ENCODE assay signal across 8 cellular contexts in the genomic region with DNA sequence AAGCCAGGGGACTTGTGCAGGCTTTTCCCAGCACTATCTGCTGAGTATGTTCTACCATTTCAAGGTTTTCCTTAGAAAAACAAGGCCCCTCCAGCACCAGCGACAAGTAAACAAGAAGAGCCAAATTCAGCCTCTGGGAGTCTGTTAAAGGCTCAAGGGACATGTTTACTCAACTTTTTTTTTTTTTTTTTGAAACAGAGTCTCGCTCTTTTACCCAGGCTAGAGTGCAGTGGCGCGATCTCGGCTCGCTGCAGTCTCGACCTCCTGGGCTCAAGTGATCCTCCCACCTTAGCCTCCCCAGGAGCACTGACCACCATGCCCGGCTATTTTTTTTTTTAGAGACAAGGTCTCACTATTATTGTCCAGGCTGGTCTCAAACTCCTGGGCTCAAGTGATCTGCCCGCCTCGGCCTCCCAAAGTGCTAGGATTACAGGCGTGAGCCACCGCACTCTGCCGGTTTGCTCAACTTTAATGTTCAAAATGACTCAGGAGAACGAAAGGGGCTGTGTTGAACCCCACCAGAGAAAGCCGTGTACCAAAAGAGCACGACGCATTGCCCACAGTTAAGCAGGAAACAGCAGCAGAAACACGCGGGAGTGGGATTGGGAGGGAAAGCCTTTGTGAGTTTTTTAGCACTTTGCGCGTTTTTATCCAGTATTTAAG. TPM values are rescaled to one million over a fixed set of nuclear protein-coding genes. Genes with fewer than 3 reads are reported as not detected.
DNase-seq lines count a peak whose midpoint lies in the region; ATAC-seq, FAIRE-seq and TF ChIP-seq lines count a peak whose summit lies in the region.

No MANE protein-coding gene starts in this region.

- H3K9me3 ChIP-seq in AG04450 (ENCODE audit: control insufficient read depth, insufficient read depth, low read length) (no peaks in the 10 kb centered on the region), OCI-LY3 (ENCODE audit: insufficient read depth, low read length) (no peaks in the 10 kb centered on the region), mucosa of rectum (ENCODE audit: control insufficient read depth in 2 of 2, low read length in 2 of 2) (no peaks in the 10 kb centered on the region), upper lobe of right lung (no peaks in the 10 kb centered on the region)

- no peaks in the 10 kb centered on the region for H4K20me1 ChIP-seq in OCI-LY3 (ENCODE audit: insufficient read depth, low read length)

- peaks cover 35% of the 10 kb centered on the region for H3K79me2 ChIP-seq in OCI-LY3 (ENCODE audit: low read length)

- no peak for DNase-seq in AG04450 (ENCODE audit: low read depth, low spot score)
- DNase-seq in bronchial epithelial cell (ENCODE audit: low read depth) = peak; percentile 30
- no peak for DNase-seq in upper lobe of right lung
- no peak for DNase-seq in NCI-H1436 (lab: John Stamatoyannopoulos, UW)
- no peak for DNase-seq in NCI-H1436 treated with DMSO at 0.1 percent for 48 hours (lab: John Stamatoyannopoulos, UW)

- H3K4me1 ChIP-seq in OCI-LY3 (ENCODE audit: low read length) (peaks cover 16% of the 10 kb centered on the region), mucosa of rectum (ENCODE audit: control insufficient read depth in 2 of 2, insufficient read depth in 2 of 2, low read length in 2 of 2) (peaks cover 7 to 8% of the 10 kb centered on the region in 2 donors), upper lobe of right lung (peaks cover 7% of the 10 kb centered on the region)

- H3K27me3 ChIP-seq in AG04450 (ENCODE audit: control insufficient read depth, insufficient read depth, low read length) (no peaks in the 10 kb centered on the region), OCI-LY3 (ENCODE audit: low read depth, low read length) (no peaks in the 10 kb centered on the region), bronchial epithelial cell (ENCODE audit: control insufficient read depth, insufficient read depth, low read length) (no peaks in the 10 kb centered on the region), mucosa of rectum (ENCODE audit: control insufficient read depth in 2 of 2, insufficient read depth in 2 of 2, low read length in 2 of 2) (no peaks in the 10 kb centered on the region), upper lobe of right lung (no peaks in the 10 kb centered on the region)

- H3K4me2 ChIP-seq in OCI-LY3 (ENCODE audit: low read length) = peak overlapping the region; percentile 91

- TF ChIP-seq CTCF in AG04450 (IDR thresholded peaks at IDR 0.05; ENCODE audit: low read depth, low read length) = no peak
- no peak for TF ChIP-seq CTCF in OCI-LY3 (IDR thresholded peaks at IDR 0.05; ENCODE audit: low read depth, low read length)
- TF ChIP-seq CTCF in bronchial epithelial cell (IDR thresholded peaks at IDR 0.05; ENCODE audit: insufficient read depth, low read length, severe bottlenecking) = no peak
- TF ChIP-seq CTCF in upper lobe of right lung (IDR thresholded peaks at IDR 0.05) = no peak

- POLR2A ChIA-PET in AG04450 (lab: Yijun Ruan, JAX) = no interaction called here

- intact Hi-C loops in upper lobe of right lung (cut with DNase I) = no loop called here

- H3K27ac ChIP-seq in AG04450 (ENCODE audit: low read depth, low read length) (peak overlapping the region; percentile 92), OCI-LY3 (ENCODE audit: low read length) (peak overlapping the region; percentile 68), mucosa of rectum (ENCODE audit: low read depth in 2 of 2, low read length in 2 of 2) (peak overlapping the region; percentile 82 to 85), upper lobe of right lung (peak overlapping the region; percentile 74)

- H3K36me3 ChIP-seq in OCI-LY3 (replicated peaks; ENCODE audit: low read depth, low read length) = peaks cover 11% of the 10 kb centered on the region
- no peaks in the 10 kb centered on the region for H3K36me3 ChIP-seq in bronchial epithelial cell (ENCODE audit: control insufficient read depth, insufficient read depth, low read length)
- H3K36me3 ChIP-seq in mucosa of rectum (ENCODE audit: control insufficient read depth in 2 of 2, insufficient read depth in 2 of 2, low read length in 2 of 2) = peaks cover 6 to 7% of the 10 kb centered on the region in 2 donors
- peaks cover 23% of the 10 kb centered on the region for H3K36me3 ChIP-seq in upper lobe of right lung

- FAIRE-seq in bronchial epithelial cell (lab: Jason Lieb, UNC) = no peak

- peak overlapping the region; percentile 69 for H2AFZ ChIP-seq in OCI-LY3 (ENCODE audit: low read depth, low read length)

- H3K9ac ChIP-seq in OCI-LY3 (ENCODE audit: low read length) (peak overlapping the region; percentile 92), mucosa of rectum (ENCODE audit: low read depth in 1 of 2, low read length in 2 of 2) (peak overlapping the region; percentile 74 to 89)

- ATAC-seq in GM21529 (IDR thresholded peaks at IDR 0.05; ENCODE audit: unreplicated experiment) = peak; percentile 24
- ATAC-seq in upper lobe of right lung = no peak

- CTCF ChIA-PET in AG04450 (lab: Charles Lee) = interaction anchor here (1.3 kb wide), 1 partner anchor 21 kb away, joined by 6 read pairs; no protein-coding TSS in a partner anchor

- H3K4me3 ChIP-seq in AG04450 (ENCODE audit: low read depth, low read length) (peak overlapping the region; percentile 99), OCI-LY3 (ENCODE audit: low read length) (peak overlapping the region; percentile 99), bronchial epithelial cell (ENCODE audit: low read depth, low read length) (peak overlapping the region; percentile 78), mucosa of rectum (ENCODE audit: low read length in 2 of 2) (peak overlapping the region; percentile 91 to 98), upper lobe of right lung (peak overlapping the region; percentile 65)

RNA-seq across cellular contexts. Expression of a gene that starts 0.8 kb away (rescaled TPM):
- polyA plus RNA-seq in AG04450 (2011; rRNA removed) = 296 and 373 TPM in 2 replicates
- polyA minus RNA-seq in AG04450 (2011; rRNA and poly(A)+ RNA removed) = 122 and 138 TPM in 2 replicates
- total RNA-seq in bronchial epithelial cell (107 and 110 TPM in 2 replicates), upper lobe of right lung (76.7 TPM)

RNA-seq across cellular contexts. Expression of a gene that starts 12.3 kb away (rescaled TPM):
- polyA plus RNA-seq in AG04450 (2011; rRNA removed) = 14.3 and 17.1 TPM in 2 replicates
- 5.2 and 8.9 TPM in 2 replicates for polyA minus RNA-seq in AG04450 (2011; rRNA and poly(A)+ RNA removed)
- total RNA-seq in bronchial epithelial cell = 19.5 and 21.6 TPM in 2 replicates
- total RNA-seq in upper lobe of right lung = 20.8 TPM

RNA-seq across cellular contexts. Expression of a gene that starts 29.5 kb away (rescaled TPM):
- 27.6 and 29.3 TPM in 2 replicates for polyA plus RNA-seq in AG04450 (2011; rRNA removed)
- 20.3 and 24.3 TPM in 2 replicates for polyA minus RNA-seq in AG04450 (2011; rRNA and poly(A)+ RNA removed)
- total RNA-seq in bronchial epithelial cell (1.5 and 2.4 TPM in 2 replicates), upper lobe of right lung (83.5 TPM)

Comparison
In these comparisons a context has a peak if more than half of its experiments do, and no peak if none do; other contexts are left out.
1. RNA of a gene that starts 29.5 kb away (total RNA-seq): 83.5 TPM in upper lobe of right lung (single experiment); 1.5 to 2.4 TPM in bronchial epithelial cell; every median in the first group is over 10 times any median in the second.
2. Peak in every context shown above with its lines, with median percentiles within 50 percentile points of each other: H3K27ac ChIP-seq and H3K4me3 ChIP-seq.